Comparison of ENCODE assay signal across 12 cellular contexts in the genomic region with DNA sequence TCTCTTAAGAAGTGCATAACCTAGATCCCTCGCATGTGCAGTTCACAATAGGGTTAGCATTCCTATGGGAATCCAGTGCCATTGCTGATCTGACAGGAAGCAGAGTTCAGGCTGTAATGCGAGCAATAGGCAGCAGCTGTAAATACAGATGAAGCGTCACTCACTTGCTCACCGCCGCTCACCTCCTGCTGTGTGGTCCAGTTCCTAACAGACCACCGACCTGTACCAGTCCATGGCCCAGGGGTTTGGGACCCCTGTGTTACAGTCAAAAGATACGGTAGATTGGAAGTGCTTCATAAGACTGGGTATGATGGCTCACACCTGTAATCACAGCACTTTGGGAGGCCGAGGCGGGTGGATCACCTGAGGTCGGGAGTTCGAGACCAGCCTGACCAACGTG. TPM values are rescaled to one million over a fixed set of nuclear protein-coding genes. Genes with fewer than 3 reads are reported as not detected.
DNase-seq lines count a peak whose midpoint lies in the region; ATAC-seq, FAIRE-seq and TF ChIP-seq lines count a peak whose summit lies in the region.
"Had no signal": no experiment of that assay in that cellular context is flagged by ENCODE, and none has a peak within 500 bp of the region (broad histone marks: within the 10 kb centered on the region; RNA-seq: fewer than 3 reads in every experiment).

No MANE protein-coding gene starts in this region.

- no peak for ATAC-seq in activated CD8-positive, alpha-beta memory T cell treated with anti-CD3 and anti-CD28 coated beads, Interleukin-2, amount 10 ng/mL, durations not matched to agents 7 days and 5 days

- H3K27me3 Mint-ChIP-seq in activated CD4-positive, alpha-beta memory T cell treated with anti-CD3 and anti-CD28 coated beads for 36 hours, result no peaks in the 10 kb centered on the region
- H3K27me3 Mint-ChIP-seq in activated CD4-positive, alpha-beta memory T cell treated with anti-CD3 and anti-CD28 coated beads, Interleukin-2, amount 10 ng/mL, durations not matched to agents 7 days and 5 days, result no peaks in the 10 kb centered on the region
- H3K27me3 Mint-ChIP-seq in activated CD8-positive, alpha-beta memory T cell treated with anti-CD3 and anti-CD28 coated beads, Interleukin-2, amount 10 ng/mL, durations not matched to agents 7 days and 5 days, result no peaks in the 10 kb centered on the region

- peaks cover 44% of the 10 kb centered on the region for H3K36me3 ChIP-seq in Loucy (ENCODE audit: insufficient read depth, low read length)
- H3K36me3 ChIP-seq in small intestine (ENCODE audit: control insufficient read depth in 2 of 2, insufficient read depth in 2 of 2, low read length in 2 of 2), result peaks cover 0 to 2% of the 10 kb centered on the region in 2 donors

- H3F3A ChIP-seq in Loucy (ENCODE audit: low read depth), result no peaks in the 10 kb centered on the region

- no peak overlapping the region for H2AFZ ChIP-seq in Loucy (ENCODE audit: low read length)

- peaks cover 100% of the 10 kb centered on the region for H3K79me2 ChIP-seq in Loucy (ENCODE audit: insufficient read depth, low read length)

- peak overlapping the region; percentile 98 for H3K9ac ChIP-seq in Loucy (ENCODE audit: low read depth, low read length, poor library complexity, severe bottlenecking)

- POLR2A ChIA-PET in activated CD4-positive, alpha-beta memory T cell treated with anti-CD3 and anti-CD28 coated beads for 36 hours (lab: Charles Lee), result interaction anchor here (4.6 kb wide), 1 partner anchor 22 kb away, joined by 54 read pairs; no protein-coding TSS in a partner anchor
- POLR2A ChIA-PET in activated CD4-positive, alpha-beta memory T cell treated with anti-CD3 and anti-CD28 coated beads, Interleukin-2, amount 10 ng/mL, durations not matched to agents 7 days and 5 days (lab: Charles Lee), result interaction anchor here (3.6 to 11.7 kb wide), 2 partner anchors 17 to 18 kb away, joined by 19 to 193 read pairs; partner anchors contain the start of gene STAT5B

- intact Hi-C loops in activated CD4-positive, alpha-beta memory T cell treated with anti-CD3 and anti-CD28 coated beads for 36 hours (cut with micrococcal nuclease), result no loop called here
- intact Hi-C loops in posterior vena cava (cut with DNase I), result no loop called here

- no peak for FAIRE-seq in small intestine (lab: Jason Lieb, UNC)
- FAIRE-seq: endometrium had no signal

- H3K27me3 ChIP-seq in Loucy (ENCODE audit: insufficient read depth, low read length, poor library complexity, severe bottlenecking), result no peaks in the 10 kb centered on the region
- no peaks in the 10 kb centered on the region for H3K27me3 ChIP-seq in small intestine (ENCODE audit: control insufficient read depth in 2 of 2, insufficient read depth in 2 of 2, low read length in 2 of 2)

- H3K4me3 Mint-ChIP-seq in activated CD4-positive, alpha-beta memory T cell treated with anti-CD3 and anti-CD28 coated beads for 36 hours, result peak overlapping the region; percentile 82
- no peak overlapping the region for H3K4me3 Mint-ChIP-seq in activated CD4-positive, alpha-beta memory T cell treated with anti-CD3 and anti-CD28 coated beads, Interleukin-2, amount 10 ng/mL, durations not matched to agents 7 days and 5 days
- no peak overlapping the region for H3K4me3 Mint-ChIP-seq in activated CD8-positive, alpha-beta memory T cell treated with anti-CD3 and anti-CD28 coated beads, Interleukin-2, amount 10 ng/mL, durations not matched to agents 7 days and 5 days

- CTCF ChIA-PET in activated CD4-positive, alpha-beta memory T cell treated with anti-CD3 and anti-CD28 coated beads for 36 hours (lab: Charles Lee), result interaction anchor here (0.8 to 7.9 kb wide), 3 partner anchors 12 to 115 kb away, joined by 3 to 87 read pairs (median 3); no protein-coding TSS in a partner anchor
- CTCF ChIA-PET in activated CD4-positive, alpha-beta memory T cell treated with anti-CD3 and anti-CD28 coated beads, Interleukin-2, amount 10 ng/mL, durations not matched to agents 7 days and 5 days (lab: Charles Lee), result interaction anchor here (3.2 kb wide), 1 partner anchor 69 kb away, joined by 27 read pairs; no protein-coding TSS in a partner anchor
- CTCF ChIA-PET in activated CD8-positive, alpha-beta memory T cell treated with anti-CD3 and anti-CD28 coated beads, Interleukin-2, amount 10 ng/mL, durations not matched to agents 7 days and 5 days (lab: Charles Lee), result interaction anchor here (0.9 to 3.2 kb wide), 4 partner anchors 21 to 104 kb away, joined by 3 to 17 read pairs (median 6); no protein-coding TSS in a partner anchor

- WGBS in small intestine, 3 donors, result 85 to 92% (median 88%) methylated on average over 11 to 12 of the region's 12 CpGs

- no peak for TF ChIP-seq CTCF in Loucy (conservative IDR thresholded peaks at IDR 0.05; ENCODE audit: low read length)
- TF ChIP-seq CTCF in coronary artery (IDR thresholded peaks at IDR 0.05), result no peak

- peak overlapping the region; percentile 98 for H3K4me2 ChIP-seq in Loucy (ENCODE audit: low read depth, low read length, poor library complexity, severe bottlenecking)

- H3K9me3 Mint-ChIP-seq in activated CD4-positive, alpha-beta memory T cell treated with anti-CD3 and anti-CD28 coated beads for 36 hours, result no peaks in the 10 kb centered on the region
- H3K9me3 Mint-ChIP-seq in activated CD4-positive, alpha-beta memory T cell treated with anti-CD3 and anti-CD28 coated beads, Interleukin-2, amount 10 ng/mL, durations not matched to agents 7 days and 5 days, result no peaks in the 10 kb centered on the region
- H3K9me3 Mint-ChIP-seq in activated CD8-positive, alpha-beta memory T cell treated with anti-CD3 and anti-CD28 coated beads, Interleukin-2, amount 10 ng/mL, durations not matched to agents 7 days and 5 days (ENCODE audit: low read depth), result no peaks in the 10 kb centered on the region

- peak overlapping the region; percentile 90 for H3K27ac Mint-ChIP-seq in activated CD4-positive, alpha-beta memory T cell treated with anti-CD3 and anti-CD28 coated beads for 36 hours
- no peak overlapping the region for H3K27ac Mint-ChIP-seq in activated CD4-positive, alpha-beta memory T cell treated with anti-CD3 and anti-CD28 coated beads, Interleukin-2, amount 10 ng/mL, durations not matched to agents 7 days and 5 days
- no peak overlapping the region for H3K27ac Mint-ChIP-seq in activated CD8-positive, alpha-beta memory T cell treated with anti-CD3 and anti-CD28 coated beads, Interleukin-2, amount 10 ng/mL, durations not matched to agents 7 days and 5 days
- H3K27ac Mint-ChIP-seq: progenitor cell of endocrine pancreas had no signal

- H3K36me3 Mint-ChIP-seq in activated CD4-positive, alpha-beta memory T cell treated with anti-CD3 and anti-CD28 coated beads for 36 hours, result peaks cover 63% of the 10 kb centered on the region
- H3K36me3 Mint-ChIP-seq in activated CD4-positive, alpha-beta memory T cell treated with anti-CD3 and anti-CD28 coated beads, Interleukin-2, amount 10 ng/mL, durations not matched to agents 7 days and 5 days (ENCODE audit: low read depth), result peaks cover 44% of the 10 kb centered on the region
- peaks cover 27% of the 10 kb centered on the region for H3K36me3 Mint-ChIP-seq in activated CD8-positive, alpha-beta memory T cell treated with anti-CD3 and anti-CD28 coated beads, Interleukin-2, amount 10 ng/mL, durations not matched to agents 7 days and 5 days

- H3K4me3 ChIP-seq in Loucy (ENCODE audit: low read length, poor library complexity, severe bottlenecking), result peak overlapping the region; percentile 91
- H3K4me3 ChIP-seq in coronary artery, result no peak overlapping the region
- no peak overlapping the region for H3K4me3 ChIP-seq in small intestine (ENCODE audit: low read depth in 1 of 2, low read length in 2 of 2)

- H3K27ac ChIP-seq in coronary artery (no peak overlapping the region), small intestine (ENCODE audit: low read depth in 1 of 2, low read length in 1 of 2) (no peak overlapping the region)
- H3K27ac ChIP-seq: RWPE1 had no signal

- H3K4me1 ChIP-seq in Loucy (ENCODE audit: insufficient read depth, low read length, poor library complexity, severe bottlenecking) (peaks cover 65% of the 10 kb centered on the region), small intestine (ENCODE audit: control insufficient read depth in 2 of 2, insufficient read depth in 1 of 2, low read depth in 1 of 2, low read length in 1 of 2) (peaks cover 0 to 8% of the 10 kb centered on the region in 2 donors)

- peaks cover 71% of the 10 kb centered on the region for H4K20me1 ChIP-seq in Loucy (ENCODE audit: insufficient read depth, low read length, poor library complexity, severe bottlenecking)

- H3K9me3 ChIP-seq in Loucy (ENCODE audit: insufficient read depth, low read depth, low read length) (no peaks in the 10 kb centered on the region), small intestine (ENCODE audit: control insufficient read depth, low read depth) (no peaks in the 10 kb centered on the region)

- H3K4me1 Mint-ChIP-seq in activated CD4-positive, alpha-beta memory T cell treated with anti-CD3 and anti-CD28 coated beads for 36 hours (ENCODE audit: low read depth), result peaks cover 56% of the 10 kb centered on the region
- H3K4me1 Mint-ChIP-seq in activated CD4-positive, alpha-beta memory T cell treated with anti-CD3 and anti-CD28 coated beads, Interleukin-2, amount 10 ng/mL, durations not matched to agents 7 days and 5 days, result peaks cover 56% of the 10 kb centered on the region
- H3K4me1 Mint-ChIP-seq in activated CD8-positive, alpha-beta memory T cell treated with anti-CD3 and anti-CD28 coated beads, Interleukin-2, amount 10 ng/mL, durations not matched to agents 7 days and 5 days, result peaks cover 51% of the 10 kb centered on the region

- H3K9me2 ChIP-seq in Loucy (replicated peaks; ENCODE audit: low read depth, low read length), result no peaks in the 10 kb centered on the region

- DNase-seq in activated CD4-positive, alpha-beta memory T cell treated with anti-CD3 and anti-CD28 coated beads for 36 hours, result no peak
- no peak for DNase-seq in activated CD4-positive, alpha-beta memory T cell treated with anti-CD3 and anti-CD28 coated beads, Interleukin-2, amount 10 ng/mL, durations not matched to agents 7 days and 5 days
- DNase-seq in coronary artery (ENCODE audit: low spot score) (peak; percentile 58), posterior vena cava (ENCODE audit: low spot score) (peak; percentile 23), HuH-7.5 (ENCODE audit: low spot score) (no peak), small intestine (no peak)
- DNase-seq in activated CD8-positive, alpha-beta memory T cell treated with anti-CD3 and anti-CD28 coated beads, Interleukin-2, amount 10 ng/mL, durations not matched to agents 7 days and 5 days, result no peak
- DNase-seq: DMS79 treated with DMSO at 0.1 percent for 48 hours had no signal

RNA-seq across cellular contexts. Expression of gene STAT5A, which starts 2.8 kb away (rescaled TPM):
- 100 to 1,000 TPM; 211 to 215 TPM for total RNA-seq in activated CD4-positive, alpha-beta memory T cell treated with anti-CD3 and anti-CD28 coated beads for 36 hours
- total RNA-seq in activated CD4-positive, alpha-beta memory T cell treated with anti-CD3 and anti-CD28 coated beads, Interleukin-2, amount 10 ng/mL, durations not matched to agents 7 days and 5 days, result 10 to 100 TPM; 88.4 to 96.7 TPM
- total RNA-seq in posterior vena cava, result 10 to 100 TPM; 30.7 to 37.6 TPM
- polyA plus RNA-seq in small intestine, result 10 to 100 TPM in 2 of 3 donors, 1 to 10 TPM in 1; 2.7 to 18.3 (median 11.3) TPM
- 100 to 1,000 TPM; 118 to 127 TPM for total RNA-seq in activated CD8-positive, alpha-beta memory T cell treated with anti-CD3 and anti-CD28 coated beads, Interleukin-2, amount 10 ng/mL, durations not matched to agents 7 days and 5 days

RNA-seq across cellular contexts. Expression of gene STAT5B, which starts 14.9 kb away (rescaled TPM):
- total RNA-seq in activated CD4-positive, alpha-beta memory T cell treated with anti-CD3 and anti-CD28 coated beads for 36 hours, result 100 to 1,000 TPM; 192 to 195 TPM
- total RNA-seq in activated CD4-positive, alpha-beta memory T cell treated with anti-CD3 and anti-CD28 coated beads, Interleukin-2, amount 10 ng/mL, durations not matched to agents 7 days and 5 days, result 100 to 1,000 TPM; 163 to 171 TPM
- 10 to 100 TPM; 88.6 to 96.3 TPM for total RNA-seq in posterior vena cava
- polyA plus RNA-seq in small intestine, result 10 to 100 TPM; 13.4 to 22.0 (median 18.1) TPM
- 100 to 1,000 TPM; 112 to 116 TPM for total RNA-seq in activated CD8-positive, alpha-beta memory T cell treated with anti-CD3 and anti-CD28 coated beads, Interleukin-2, amount 10 ng/mL, durations not matched to agents 7 days and 5 days

Comparison
In these comparisons a context has a peak if more than half of its experiments do, and no peak if none do; other contexts are left out.
1. DNase-seq: peak in coronary artery (single experiment) and posterior vena cava (single experiment); none in activated CD4-positive, alpha-beta memory T cell treated with anti-CD3 and anti-CD28 coated beads for 36 hours (single experiment), activated CD4-positive, alpha-beta memory T cell treated with anti-CD3 and anti-CD28 coated beads, Interleukin-2, amount 10 ng/mL, durations not matched to agents 7 days and 5 days (single experiment), HuH-7.5 (single experiment), small intestine (single experiment) and activated CD8-positive, alpha-beta memory T cell treated with anti-CD3 and anti-CD28 coated beads, Interleukin-2, amount 10 ng/mL, durations not matched to agents 7 days and 5 days (single experiment).